In the genomic region with DNA sequence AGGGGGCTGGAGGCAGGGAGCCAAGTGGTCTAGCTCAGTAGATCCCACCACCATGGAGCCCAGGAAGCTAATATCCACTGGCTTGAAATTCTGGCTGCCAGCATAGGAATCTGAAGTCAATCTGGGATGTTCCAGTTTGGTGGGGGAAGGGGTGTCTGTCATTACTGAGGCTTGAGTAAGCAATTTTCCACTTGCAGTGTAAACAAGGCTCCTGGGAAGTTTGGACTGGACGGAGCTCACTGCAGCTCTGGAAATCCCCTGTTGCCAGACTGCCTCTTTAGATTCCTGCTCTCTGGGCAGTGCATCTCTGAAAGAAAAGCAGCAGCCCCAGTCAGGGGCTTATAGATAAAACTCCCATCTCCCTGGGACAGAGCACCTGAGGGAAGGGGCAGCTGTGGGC, we compare ENCODE assay signal across 18 cellular contexts.
DNase-seq lines count a peak whose midpoint lies in the region; ATAC-seq, FAIRE-seq and TF ChIP-seq lines count a peak whose summit lies in the region.
"Had no signal": no experiment of that assay in that cellular context is flagged by ENCODE, and none has a peak within 500 bp of the region (broad histone marks: within the 10 kb centered on the region; RNA-seq: fewer than 3 reads in every experiment).

No MANE protein-coding gene starts in this region.

- no peak for ATAC-seq in activated CD4-positive, alpha-beta T cell treated with anti-CD3 and anti-CD28 coated beads for 36 hours
- ATAC-seq in GM19035 (IDR thresholded peaks at IDR 0.05; ENCODE audit: unreplicated experiment) = no peak
- ATAC-seq: CD8-positive, alpha-beta T cell; HCT116 had no signal

- peaks cover 6% of the 10 kb centered on the region for H3K9me3 Mint-ChIP-seq in astrocyte (ENCODE audit: unreplicated experiment)
- peaks cover 21% of the 10 kb centered on the region for H3K9me3 Mint-ChIP-seq in activated CD4-positive, alpha-beta T cell treated with anti-CD3 and anti-CD28 coated beads for 36 hours (ENCODE audit: low read depth)

- no peaks in the 10 kb centered on the region for H3K79me2 ChIP-seq in astrocyte (ENCODE audit: insufficient read depth, low read length)

- H3K9me3 ChIP-seq in astrocyte (ENCODE audit: insufficient read depth, low read depth, low read length) = no peaks in the 10 kb centered on the region
- H3K9me3 ChIP-seq: SJSA1 had no signal

- no peak overlapping the region for H3K4me3 Mint-ChIP-seq in astrocyte (ENCODE audit: unreplicated experiment)
- H3K4me3 Mint-ChIP-seq in activated CD4-positive, alpha-beta T cell treated with anti-CD3 and anti-CD28 coated beads for 36 hours = no peak overlapping the region
- H3K4me3 Mint-ChIP-seq: CD8-positive, alpha-beta T cell had no signal

- POLR2A ChIA-PET in activated CD4-positive, alpha-beta T cell treated with anti-CD3 and anti-CD28 coated beads for 36 hours (lab: Charles Lee) = no interaction called here

- peaks cover 3% of the 10 kb centered on the region for H3K4me1 Mint-ChIP-seq in astrocyte (ENCODE audit: low read depth, unreplicated experiment)
- no peaks in the 10 kb centered on the region for H3K4me1 Mint-ChIP-seq in activated CD4-positive, alpha-beta T cell treated with anti-CD3 and anti-CD28 coated beads for 36 hours

- no peaks in the 10 kb centered on the region for H3K36me3 Mint-ChIP-seq in astrocyte (ENCODE audit: low read depth, unreplicated experiment)
- H3K36me3 Mint-ChIP-seq in activated CD4-positive, alpha-beta T cell treated with anti-CD3 and anti-CD28 coated beads for 36 hours (ENCODE audit: low read depth) = no peaks in the 10 kb centered on the region
- H3K36me3 Mint-ChIP-seq: CD8-positive, alpha-beta T cell had no signal

- intact Hi-C loops in activated CD4-positive, alpha-beta T cell treated with anti-CD3 and anti-CD28 coated beads for 36 hours (cut with DNase I, micrococcal nuclease) = no loop called here

- H3K27ac ChIP-seq in astrocyte (ENCODE audit: low read depth, low read length) = no peak overlapping the region
- H3K27ac ChIP-seq: RWPE1, SJSA1 had no signal

- H3K4me3 ChIP-seq in astrocyte (ENCODE audit: insufficient read depth, low read depth, low read length) = no peak overlapping the region
- H3K4me3 ChIP-seq: SJSA1 had no signal

- FAIRE-seq in astrocyte (lab: Jason Lieb, UNC) = no peak

- H3K27me3 Mint-ChIP-seq in astrocyte (ENCODE audit: low read depth, unreplicated experiment) = no peaks in the 10 kb centered on the region
- H3K27me3 Mint-ChIP-seq in activated CD4-positive, alpha-beta T cell treated with anti-CD3 and anti-CD28 coated beads for 36 hours = no peaks in the 10 kb centered on the region

- no peak for TF ChIP-seq CTCF in astrocyte (IDR thresholded peaks at IDR 0.05; ENCODE audit: insufficient read depth, low read depth, low read length)

- no peaks in the 10 kb centered on the region for H3K4me1 ChIP-seq in astrocyte (ENCODE audit: insufficient read depth, low read length)
- H3K4me1 ChIP-seq: SJSA1 had no signal

- peak overlapping the region; percentile 34 for H3K27ac Mint-ChIP-seq in astrocyte (ENCODE audit: unreplicated experiment)
- no peak overlapping the region for H3K27ac Mint-ChIP-seq in activated CD4-positive, alpha-beta T cell treated with anti-CD3 and anti-CD28 coated beads for 36 hours
- H3K27ac Mint-ChIP-seq: CD8-positive, alpha-beta T cell had no signal

- DNase-seq in H4 (ENCODE audit: low spot score) = peak; percentile 27
- DNase-seq in astrocyte (ENCODE audit: low read depth) = no peak
- DNase-seq in islet precursor cell = peak; percentile 56
- peak; percentile 52 for DNase-seq in renal cortical epithelial cell (ENCODE audit: low read depth)
- DNase-seq in activated CD4-positive, alpha-beta T cell treated with anti-CD3 and anti-CD28 coated beads for 36 hours = no peak
- no peak for DNase-seq in effector CD4-positive, alpha-beta T cell
- DNase-seq: CD8-positive, alpha-beta T cell; KBM-7; NCI-H1092; NCI-H1694; NCI-H510A; NK-92 treated with Interleukin-12 subunit alpha and Interleukin-12 subunit beta, amount 100 ng/mL, for 24 hours; OCI-M1; SW 1271 had no signal

- H3K27me3 ChIP-seq in astrocyte (ENCODE audit: insufficient read depth, low read length) = no peaks in the 10 kb centered on the region
- H3K27me3 ChIP-seq: SJSA1 had no signal

- no peak overlapping the region for H2AFZ ChIP-seq in astrocyte (ENCODE audit: low read depth, low read length)

- H3K36me3 ChIP-seq in astrocyte (ENCODE audit: insufficient read depth, low read length) = no peaks in the 10 kb centered on the region
- H3K36me3 ChIP-seq: SJSA1 had no signal

- CTCF ChIA-PET in activated CD4-positive, alpha-beta T cell treated with anti-CD3 and anti-CD28 coated beads for 36 hours (lab: Charles Lee) = no interaction called here

- H4K20me1 ChIP-seq in astrocyte (ENCODE audit: insufficient read depth, low read length) = no peaks in the 10 kb centered on the region

- no peak overlapping the region for H3K9ac ChIP-seq in astrocyte (ENCODE audit: low read length)

- no peak overlapping the region for H3K4me2 ChIP-seq in astrocyte (ENCODE audit: low read length)

Comparison
In these comparisons a context has a peak if more than half of its experiments do, and no peak if none do; other contexts are left out.
1. DNase-seq: peak in H4 (single experiment), islet precursor cell (single experiment) and renal cortical epithelial cell (single experiment); none in astrocyte (single experiment), activated CD4-positive, alpha-beta T cell treated with anti-CD3 and anti-CD28 coated beads for 36 hours (single experiment) and effector CD4-positive, alpha-beta T cell (single experiment).